ENCODE assay signal across 18 cellular contexts in genomic region chr9:101620452-101620851, GRCh38. TPM values are rescaled to one million over a fixed set of nuclear protein-coding genes. Genes with fewer than 3 reads are reported as not detected.
DNase-seq lines count a peak whose midpoint lies in the region; ATAC-seq and TF ChIP-seq lines count a peak whose summit lies in the region.
"Had no signal": no experiment of that assay in that cellular context is flagged by ENCODE, and none has a peak within 500 bp of the region (broad histone marks: within the 10 kb centered on the region; RNA-seq: fewer than 3 reads in every experiment).

No MANE protein-coding gene starts in this region.

- POLR2A ChIA-PET in SK-N-SH (lab: Yijun Ruan, JAX), result no interaction called here

- no peak for TF ChIP-seq RAD21 in SK-N-SH (IDR thresholded peaks at IDR 0.05; ENCODE audit: low read length)

- H3K4me1 ChIP-seq in SK-N-SH (ENCODE audit: control insufficient read depth in 1 of 2, insufficient read depth in 2 of 2, low read depth in 1 of 2, low read length in 1 of 2), result no peaks in the 10 kb centered on the region
- H3K4me1 ChIP-seq in smooth muscle cell (ENCODE audit: low read depth), result no peaks in the 10 kb centered on the region

- H3K9me3 ChIP-seq in SK-N-SH (no peaks in the 10 kb centered on the region), smooth muscle cell (replicated peaks; ENCODE audit: low read depth) (no peaks in the 10 kb centered on the region)
- H3K9me3 ChIP-seq: BLaER1 treated with 17β-estradiol and CSF1 and Interleukin-3, amounts not matched to agents 10 nM and 100 nM had no signal

- CTCF ChIA-PET in SK-N-SH (lab: Yijun Ruan, JAX), result no interaction called here

- no peak for TF ChIP-seq CTCF in SK-N-SH (IDR thresholded peaks at IDR 0.05)
- no peak for TF ChIP-seq CTCF in smooth muscle cell (IDR thresholded peaks at IDR 0.05; ENCODE audit: borderline replicate concordance, insufficient read depth, poor library complexity, severe bottlenecking)

- 18% methylated on average over 1 of the region's 1 CpG for WGBS in SK-N-SH (ENCODE audit: low lambda C conversion rate)
- 90% methylated on average over 1 of the region's 1 CpG for WGBS in smooth muscle cell (ENCODE audit: low lambda C conversion rate)

- DNase-seq in SK-N-SH, result no peak
- DNase-seq in putamen (ENCODE audit: low spot score), result no peak
- DNase-seq in activated CD8-positive, alpha-beta memory T cell treated with anti-CD3 and anti-CD28 coated beads, Interleukin-2, amount 50 U/mL, for 4 hours, result no peak
- DNase-seq in smooth muscle cell (lab: John Stamatoyannopoulos, UW; ENCODE audit: unreplicated experiment), result no peak
- DNase-seq: ACHN; CD4-positive, CD25-positive, alpha-beta regulatory T cell; H7; KG1 had no signal

- no peaks in the 10 kb centered on the region for H3F3A ChIP-seq in SK-N-SH (replicated peaks; ENCODE audit: insufficient read depth)
- no peaks in the 10 kb centered on the region for H3F3A ChIP-seq in smooth muscle cell (ENCODE audit: low read depth)

- no peaks in the 10 kb centered on the region for H3K79me2 ChIP-seq in SK-N-SH (ENCODE audit: insufficient read depth)
- no peaks in the 10 kb centered on the region for H3K79me2 ChIP-seq in smooth muscle cell (ENCODE audit: low read depth)

- H3K27me3 ChIP-seq in SK-N-SH (ENCODE audit: insufficient read depth) (no peaks in the 10 kb centered on the region), smooth muscle cell (ENCODE audit: low read depth) (no peaks in the 10 kb centered on the region)
- H3K27me3 ChIP-seq: BLaER1 treated with 17β-estradiol and CSF1 and Interleukin-3, amounts not matched to agents 10 nM and 100 nM had no signal

- H3K27ac ChIP-seq in SK-N-SH (ENCODE audit: low read depth in 2 of 2, low read length in 1 of 2), result no peak overlapping the region
- H3K27ac ChIP-seq in smooth muscle cell (ENCODE audit: low read depth), result no peak overlapping the region
- H3K27ac ChIP-seq: BLaER1 treated with 17β-estradiol and CSF1 and Interleukin-3, amounts not matched to agents 10 nM and 100 nM had no signal

- no peak for TF ChIP-seq EP300 in SK-N-SH (IDR thresholded peaks at IDR 0.05; ENCODE audit: borderline replicate concordance in 1 of 2, low read depth in 1 of 2, low read length in 1 of 2)

- H3K36me3 ChIP-seq in SK-N-SH (replicated peaks in 1 of 2; ENCODE audit: control insufficient read depth in 1 of 2, insufficient read depth in 2 of 2, low read length in 1 of 2) (no peaks in the 10 kb centered on the region), smooth muscle cell (ENCODE audit: low read depth) (no peaks in the 10 kb centered on the region)
- H3K36me3 ChIP-seq: BLaER1 treated with 17β-estradiol and CSF1 and Interleukin-3, amounts not matched to agents 10 nM and 100 nM had no signal

- H3K9ac ChIP-seq in SK-N-SH (no peak overlapping the region), smooth muscle cell (ENCODE audit: low read depth) (no peak overlapping the region)
- H3K9ac ChIP-seq: BLaER1 treated with 17β-estradiol and CSF1 and Interleukin-3, amounts not matched to agents 10 nM and 100 nM had no signal

- no peak overlapping the region for H3K4me3 ChIP-seq in SK-N-SH (ENCODE audit: low read depth in 2 of 2, low read length in 1 of 2)
- no peak overlapping the region for H3K4me3 ChIP-seq in smooth muscle cell
- H3K4me3 ChIP-seq: BLaER1 treated with 17β-estradiol and CSF1 and Interleukin-3, amounts not matched to agents 10 nM and 100 nM; GM23338 had no signal

- H3K4me2 ChIP-seq in SK-N-SH (no peak overlapping the region), smooth muscle cell (no peak overlapping the region)
- H3K4me2 ChIP-seq: BLaER1 treated with 17β-estradiol and CSF1 and Interleukin-3, amounts not matched to agents 10 nM and 100 nM; GM23338 had no signal

- H2AFZ ChIP-seq in SK-N-SH (ENCODE audit: low read depth) (no peak overlapping the region), smooth muscle cell (ENCODE audit: low read depth) (no peak overlapping the region)
- H2AFZ ChIP-seq: GM23338 had no signal

- ATAC-seq in GM18870 (IDR thresholded peaks at IDR 0.05; ENCODE audit: unreplicated experiment) (peak; percentile 54), GM21737 (IDR thresholded peaks at IDR 0.05; ENCODE audit: unreplicated experiment) (peak; percentile 57), HG03175 (IDR thresholded peaks at IDR 0.05; ENCODE audit: unreplicated experiment) (peak; percentile 55)
- ATAC-seq: GM23338 had no signal

- H4K20me1 ChIP-seq in SK-N-SH (ENCODE audit: insufficient read depth) (no peaks in the 10 kb centered on the region), smooth muscle cell (ENCODE audit: low read depth) (no peaks in the 10 kb centered on the region)
- H4K20me1 ChIP-seq: BLaER1 treated with 17β-estradiol and CSF1 and Interleukin-3, amounts not matched to agents 10 nM and 100 nM had no signal

- H3K9me2 ChIP-seq in SK-N-SH, result no peaks in the 10 kb centered on the region

TF ChIP-seq in SK-N-SH, 30 proteins besides CTCF, POLR2A, EP300 and RAD21:
- TF ChIP-seq MEF2A (IDR thresholded peaks at IDR 0.05; ENCODE audit: borderline replicate concordance, low read depth) (no peak), RCOR1 (IDR thresholded peaks at IDR 0.05; ENCODE audit: low read length) (no peak), NRF1 (IDR thresholded peaks at IDR 0.05; ENCODE audit: low read depth, low read length) (no peak), FOSL2 (IDR thresholded peaks at IDR 0.05; ENCODE audit: borderline replicate concordance, low read depth) (no peak), TCF12 (IDR thresholded peaks at IDR 0.05) (no peak), TEAD4 (IDR thresholded peaks at IDR 0.05; ENCODE audit: borderline replicate concordance, insufficient read depth) (no peak), RFX5 (IDR thresholded peaks at IDR 0.05; ENCODE audit: low read length) (no peak), USF2 (IDR thresholded peaks at IDR 0.05; ENCODE audit: borderline replicate concordance, low read depth, low read length) (no peak), FOXJ3 (CRISPR knock-in tag; IDR thresholded peaks at IDR 0.05) (no peak), GABPA (IDR thresholded peaks at IDR 0.05; ENCODE audit: low read depth) (no peak), TAF1 (IDR thresholded peaks at IDR 0.05; ENCODE audit: borderline replicate concordance, low read depth, low read length) (no peak)
- TF ChIP-seq, protein P1, sequence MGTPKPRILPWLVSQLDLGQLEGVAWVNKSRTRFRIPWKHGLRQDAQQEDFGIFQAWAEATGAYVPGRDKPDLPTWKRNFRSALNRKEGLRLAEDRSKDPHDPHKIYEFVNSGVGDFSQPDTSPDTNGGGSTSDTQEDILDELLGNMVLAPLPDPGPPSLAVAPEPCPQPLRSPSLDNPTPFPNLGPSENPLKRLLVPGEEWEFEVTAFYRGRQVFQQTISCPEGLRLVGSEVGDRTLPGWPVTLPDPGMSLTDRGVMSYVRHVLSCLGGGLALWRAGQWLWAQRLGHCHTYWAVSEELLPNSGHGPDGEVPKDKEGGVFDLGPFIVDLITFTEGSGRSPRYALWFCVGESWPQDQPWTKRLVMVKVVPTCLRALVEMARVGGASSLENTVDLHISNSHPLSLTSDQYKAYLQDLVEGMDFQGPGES (IDR thresholded peaks at IDR 0.05; ENCODE audit: low read depth, low read length), result no peak

RNA-seq across cellular contexts. Expression of gene PPP3R2, which starts 25.7 kb away (rescaled TPM):
- polyA plus RNA-seq in SK-N-SH (2012; rRNA removed) (not detected in 2 replicates), smooth muscle cell (not detected in 2 replicates)
- polyA plus RNA-seq in SK-N-SH (2012; cell fraction: cytosol; rRNA removed), result not detected in 2 replicates
- not detected in 2 replicates for polyA plus RNA-seq in SK-N-SH (2012; cell fraction: nucleus; rRNA removed)
- total RNA-seq in smooth muscle cell, result not detected in 2 replicates
- total RNA-seq: A172; CD4-positive, CD25-positive, alpha-beta regulatory T cell; Daoy; GM23338; H7; HT1080; LHCN-M2 had no signal
- polyA plus RNA-seq: GM23338, IgD-negative memory B cell had no signal
